ENCODE assay signal across 17 cellular contexts in genomic region chr5:150612905-150613670, GRCh38. TPM values are rescaled to one million over a fixed set of nuclear protein-coding genes. Genes with fewer than 3 reads are reported as not detected.
DNase-seq lines count a peak whose midpoint lies in the region; ATAC-seq, FAIRE-seq and TF ChIP-seq lines count a peak whose summit lies in the region.
"Had no signal": no experiment of that assay in that cellular context is flagged by ENCODE, and none has a peak within 500 bp of the region (broad histone marks: within the 10 kb centered on the region; RNA-seq: fewer than 3 reads in every experiment).

No MANE protein-coding gene starts in this region.

- ATAC-seq in HepG2 (no peak), GM19395 (IDR thresholded peaks at IDR 0.05; ENCODE audit: unreplicated experiment) (no peak), HG02610 (IDR thresholded peaks at IDR 0.05; ENCODE audit: unreplicated experiment) (no peak)
- ATAC-seq: effector memory CD8-positive, alpha-beta T cell; stimulated activated memory B cell treated with anti-CD40 and anti-IgM and Interleukin-4, amounts not matched to agents 10 μg/mL and 1 μg/mL and 100 μg/mL, for 72 hours had no signal

- no peak for FAIRE-seq in HepG2 (lab: Jason Lieb, UNC)

- H2AFZ ChIP-seq in HepG2 (ENCODE audit: low read length) (no peak overlapping the region), osteoblast (ENCODE audit: low read length) (no peak overlapping the region)

- no peak for TF ChIP-seq RAD21 in liver (IDR thresholded peaks at IDR 0.05)
- no peak for TF ChIP-seq RAD21 in HepG2 (CRISPR knock-in tag; IDR thresholded peaks at IDR 0.05)

- no peak for TF ChIP-seq POLR2A in HepG2 (IDR thresholded peaks at IDR 0.05; ENCODE audit: insufficient read depth in 1 of 2, low read depth in 2 of 2, low read length in 2 of 2)

- H3K9ac ChIP-seq in liver (ENCODE audit: low read depth in 1 of 2, low read length in 2 of 2) (no peak overlapping the region), HepG2 (ENCODE audit: insufficient read depth, low read depth, low read length) (no peak overlapping the region)

- H3K4me3 ChIP-seq in liver (ENCODE audit: low read depth in 1 of 3, low read length in 3 of 3), result no peak overlapping the region
- no peak overlapping the region for H3K4me3 ChIP-seq in HepG2 (replicated peaks in 1 of 3; ENCODE audit: insufficient read depth in 1 of 3, low read depth in 2 of 3, low read length in 3 of 3)
- H3K4me3 ChIP-seq in cardiac muscle cell, result no peak overlapping the region
- no peak overlapping the region for H3K4me3 ChIP-seq in osteoblast (ENCODE audit: insufficient read depth, low read length)

- POLR2A ChIA-PET in HepG2 (lab: Yijun Ruan, JAX), result no interaction called here

- H3K27ac ChIP-seq in liver (ENCODE audit: low read depth in 1 of 2, low read length in 2 of 2) (peak overlapping the region; percentile 80 to 87), HepG2 (ENCODE audit: extremely low read length, insufficient read depth, low read length) (no peak overlapping the region), cardiac muscle cell (peak overlapping the region; percentile 45), osteoblast (ENCODE audit: low read depth, low read length) (no peak overlapping the region)

- WGBS in liver, result 73% methylated on average over 4 of the region's 4 CpGs
- 30% methylated on average over 4 of the region's 4 CpGs for WGBS in HepG2 (ENCODE audit: low lambda C conversion rate)

- intact Hi-C loops in HepG2 (cut with micrococcal nuclease; ENCODE audit: unreplicated experiment), result no loop called here

- in situ Hi-C loops in HepG2 (cut with HindIII; ENCODE audit: extremely low pct_ligation_motif_present, low pct_unique_long_range_greater_than_20kb), result no loop called here

- no peak for TF ChIP-seq CTCF in liver (IDR thresholded peaks at IDR 0.05; ENCODE audit: low read depth, low read length, missing input control)
- TF ChIP-seq CTCF in HepG2 (CRISPR knock-in tag; IDR thresholded peaks at IDR 0.05), result no peak
- TF ChIP-seq CTCF in cardiac muscle cell (IDR thresholded peaks at IDR 0.05; ENCODE audit: low read depth, low read length), result no peak
- TF ChIP-seq CTCF in osteoblast (IDR thresholded peaks at IDR 0.05; ENCODE audit: extremely low read depth, low read depth, low read length), result no peak

- BruUV-seq in HepG2 (replicated peaks; lab: Mats Ljungman, UMichigan), result no TSS peak

- no peaks in the 10 kb centered on the region for H4K20me1 ChIP-seq in HepG2 (ENCODE audit: insufficient read depth, low read length)
- no peaks in the 10 kb centered on the region for H4K20me1 ChIP-seq in osteoblast (ENCODE audit: insufficient read depth, low read length)

- H3K4me2 ChIP-seq in HepG2 (ENCODE audit: low read depth, low read length), result no peak overlapping the region
- H3K4me2 ChIP-seq in osteoblast (ENCODE audit: insufficient read depth, low read length), result no peak overlapping the region

- H3K9me3 ChIP-seq in liver (ENCODE audit: control insufficient read depth in 4 of 4, low read length in 3 of 4) (no peaks in the 10 kb centered on the region), HepG2 (ENCODE audit: low read length) (no peaks in the 10 kb centered on the region), cardiac muscle cell (ENCODE audit: low read depth) (no peaks in the 10 kb centered on the region), osteoblast (ENCODE audit: low read depth, low read length) (no peaks in the 10 kb centered on the region)

- CTCF ChIA-PET in HepG2 (lab: Yijun Ruan, JAX; ENCODE audit: low intra/inter-chr PET ratio, low total read pairs), result no interaction called here

- H3K36me3 ChIP-seq in liver (ENCODE audit: control insufficient read depth in 4 of 4, insufficient read depth in 3 of 4, low read depth in 1 of 4, low read length in 3 of 4), result no peaks in the 10 kb centered on the region
- no peaks in the 10 kb centered on the region for H3K36me3 ChIP-seq in HepG2 (replicated peaks in 1 of 2; ENCODE audit: control insufficient read depth in 1 of 2, insufficient read depth in 2 of 2, low read length in 2 of 2)
- H3K36me3 ChIP-seq in cardiac muscle cell, result no peaks in the 10 kb centered on the region
- H3K36me3 ChIP-seq in osteoblast (ENCODE audit: insufficient read depth, low read length), result no peaks in the 10 kb centered on the region

- H3K79me2 ChIP-seq in HepG2 (ENCODE audit: insufficient read depth, low read length) (no peaks in the 10 kb centered on the region), osteoblast (ENCODE audit: insufficient read depth, low read length) (no peaks in the 10 kb centered on the region)

- TF ChIP-seq EP300 in HepG2 (IDR thresholded peaks at IDR 0.05; ENCODE audit: low read depth in 2 of 2, low read length in 2 of 2) (no peak), HepG2 (CRISPR knock-in tag; IDR thresholded peaks at IDR 0.05; ENCODE audit: borderline replicate concordance) (no peak)

- DNase-seq in HepG2 (ENCODE audit: low spot score) (no peak), cardiac muscle cell (ENCODE audit: low read depth in 1 of 2, low spot score in 1 of 2) (peak in 1 of 2 donors; percentile 38), osteoblast (ENCODE audit: insufficient read length, low spot score, missing footprints) (peak; percentile 68), SKM-1 (lab: John Stamatoyannopoulos, UW; ENCODE audit: unreplicated experiment) (no peak), ureter (ENCODE audit: low spot score) (no peak)
- DNase-seq: activated naive CD4-positive, alpha-beta T cell treated with anti-CD3 and anti-CD28 coated beads, Interleukin-2, amount 10 ng/mL, durations not matched to agents 7 days and 5 days; CD4-positive, CD25-positive, alpha-beta regulatory T cell; central memory CD4-positive, alpha-beta T cell; effector memory CD8-positive, alpha-beta T cell; H9; NCI-H1092; SW 1271 had no signal

- no peaks in the 10 kb centered on the region for H3K27me3 ChIP-seq in liver (ENCODE audit: control insufficient read depth in 4 of 4, insufficient read depth in 4 of 4, low read length in 3 of 4)
- peaks cover 0 to 21% of the 10 kb centered on the region in 2 experiments; a peak in 2 of 5 replicates for H3K27me3 ChIP-seq in HepG2 (ENCODE audit: control insufficient read depth in 1 of 2, insufficient read depth in 2 of 2, low read length in 2 of 2)
- H3K27me3 ChIP-seq in cardiac muscle cell, result no peaks in the 10 kb centered on the region
- no peaks in the 10 kb centered on the region for H3K27me3 ChIP-seq in osteoblast (ENCODE audit: insufficient read depth, low read length)

- H3K4me1 ChIP-seq in liver (ENCODE audit: control insufficient read depth in 4 of 4, insufficient read depth in 4 of 4, low read length in 3 of 4) (peaks cover 30 to 83% (median 77%) of the 10 kb centered on the region in 4 donors), HepG2 (ENCODE audit: insufficient read depth, low read length) (peaks cover 74% of the 10 kb centered on the region), cardiac muscle cell (ENCODE audit: low read depth) (peaks cover 34% of the 10 kb centered on the region), osteoblast (ENCODE audit: insufficient read depth, low read length) (peaks cover 17% of the 10 kb centered on the region)

RNA-seq across cellular contexts. Expression of gene SYNPO, which starts 27.4 kb away (rescaled TPM):
- total RNA-seq in liver, result 10 to 100 TPM in 1 of 2 donors, 1 to 10 TPM in 1; 1.1 to 17.5 TPM
- 10 to 100 TPM in 1 of 2 donors, 1 to 10 TPM in 1; 3.9 to 36.6 TPM for polyA plus RNA-seq in liver
- 0.09 and 0.22 TPM in 2 replicates for total RNA-seq in HepG2 (2016; rRNA removed; fragmentation: Illumina TruSeq; extraction: Trizol)
- under 0.01 TPM in 1 of 2 replicates, not detected in the other for total RNA-seq in HepG2 (2016; cell fraction: cytosol; rRNA removed; fragmentation: Illumina TruSeq; extraction: Trizol; ENCODE audit: low read depth)
- 0.04 and 0.09 TPM in 2 replicates for total RNA-seq in HepG2 (2016; cell fraction: insoluble cytoplasmic fraction; rRNA removed; fragmentation: Illumina TruSeq; extraction: Trizol)
- 0.10 and 0.12 TPM in 2 replicates for total RNA-seq in HepG2 (2016; cell fraction: membrane; rRNA removed; fragmentation: Illumina TruSeq; extraction: Trizol)
- 0.16 and 0.25 TPM in 2 replicates for total RNA-seq in HepG2 (2016; cell fraction: nucleus; rRNA removed; fragmentation: Illumina TruSeq; extraction: Trizol)
- polyA plus RNA-seq in HepG2 (2011; rRNA removed), result 0.05 and 0.30 TPM in 2 replicates
- polyA plus RNA-seq in HepG2 (2011; cell fraction: cytosol; rRNA removed), result 0.04 and 0.07 TPM in 2 replicates
- polyA plus RNA-seq in HepG2 (2011; cell fraction: nucleus; rRNA removed), result 0.33 and 0.42 TPM in 2 replicates
- polyA plus RNA-seq in HepG2 (2012), result 0.07 and 0.19 TPM in 2 replicates
- 0.02 and 0.03 TPM in 2 replicates for polyA plus RNA-seq in HepG2 (2016; cell fraction: cytosol; fragmentation: Illumina TruSeq; extraction: Trizol; ENCODE audit: low read depth)
- 0.15 and 0.20 TPM in 2 replicates for polyA plus RNA-seq in HepG2 (2016; cell fraction: insoluble cytoplasmic fraction; fragmentation: Illumina TruSeq; extraction: Trizol; ENCODE audit: low read depth)
- 0.03 and 0.05 TPM in 2 replicates for polyA plus RNA-seq in HepG2 (2016; cell fraction: membrane; fragmentation: Illumina TruSeq; extraction: Trizol; ENCODE audit: low read depth)
- 0.30 and 0.49 TPM in 2 replicates for polyA plus RNA-seq in HepG2 (2016; cell fraction: nucleus; fragmentation: Illumina TruSeq; extraction: Trizol; ENCODE audit: insufficient read depth, low read depth)
- polyA minus RNA-seq in HepG2 (2011; rRNA and poly(A)+ RNA removed; ENCODE audit: low replicate concordance), result 0.46 and 18.5 TPM in 2 replicates
- 0.30 and 0.70 TPM in 2 replicates for polyA minus RNA-seq in HepG2 (2011; cell fraction: cytosol; rRNA and poly(A)+ RNA removed)
- polyA minus RNA-seq in HepG2 (2011; cell fraction: nucleus; rRNA and poly(A)+ RNA removed), result 0.39 and 0.62 TPM in 2 replicates
- total RNA-seq in cardiac muscle cell, result 2.7 and 4.4 TPM in 2 replicates
- polyA plus RNA-seq in cardiac muscle cell, result 0.94 and 1.1 TPM in 2 replicates
- total RNA-seq in osteoblast, result 2.7 and 4.0 TPM in 2 replicates
- total RNA-seq in ureter, result 73.9 TPM
- polyA plus RNA-seq: CD4-positive, CD25-positive, alpha-beta regulatory T cell had no signal

RNA-seq across cellular contexts. Expression of gene MYOZ3, which starts 48.0 kb away (rescaled TPM):
- total RNA-seq in liver, result under 1 TPM in 1 of 2 donors, not detected in 1; 0.09 TPM
- under 1 TPM; 0.03 to 0.04 TPM for polyA plus RNA-seq in liver
- total RNA-seq in HepG2 (2016; rRNA removed; fragmentation: Illumina TruSeq; extraction: Trizol), result not detected in 2 replicates
- total RNA-seq in HepG2 (2016; cell fraction: cytosol; rRNA removed; fragmentation: Illumina TruSeq; extraction: Trizol; ENCODE audit: low read depth), result not detected in 2 replicates
- not detected in 2 replicates for total RNA-seq in HepG2 (2016; cell fraction: insoluble cytoplasmic fraction; rRNA removed; fragmentation: Illumina TruSeq; extraction: Trizol)
- total RNA-seq in HepG2 (2016; cell fraction: membrane; rRNA removed; fragmentation: Illumina TruSeq; extraction: Trizol), result not detected in 2 replicates
- total RNA-seq in HepG2 (2016; cell fraction: nucleus; rRNA removed; fragmentation: Illumina TruSeq; extraction: Trizol), result not detected in 2 replicates
- polyA plus RNA-seq in HepG2 (2011; rRNA removed), result 0.05 TPM in 1 of 2 replicates, not detected in the other
- polyA plus RNA-seq in HepG2 (2011; cell fraction: cytosol; rRNA removed), result not detected in 2 replicates
- polyA plus RNA-seq in HepG2 (2011; cell fraction: nucleus; rRNA removed), result not detected in 2 replicates
- 0.05 TPM in 1 of 2 replicates, not detected in the other for polyA plus RNA-seq in HepG2 (2012)
- not detected in 2 replicates for polyA plus RNA-seq in HepG2 (2016; cell fraction: cytosol; fragmentation: Illumina TruSeq; extraction: Trizol; ENCODE audit: low read depth)
- polyA plus RNA-seq in HepG2 (2016; cell fraction: insoluble cytoplasmic fraction; fragmentation: Illumina TruSeq; extraction: Trizol; ENCODE audit: low read depth), result not detected in 2 replicates
- not detected in 2 replicates for polyA plus RNA-seq in HepG2 (2016; cell fraction: membrane; fragmentation: Illumina TruSeq; extraction: Trizol; ENCODE audit: low read depth)
- polyA plus RNA-seq in HepG2 (2016; cell fraction: nucleus; fragmentation: Illumina TruSeq; extraction: Trizol; ENCODE audit: insufficient read depth, low read depth), result not detected in 2 replicates
- polyA minus RNA-seq in HepG2 (2011; rRNA and poly(A)+ RNA removed; ENCODE audit: low replicate concordance), result 0.05 TPM in 1 of 2 replicates, not detected in the other
- not detected in 2 replicates for polyA minus RNA-seq in HepG2 (2011; cell fraction: cytosol; rRNA and poly(A)+ RNA removed)
- not detected in 2 replicates for polyA minus RNA-seq in HepG2 (2011; cell fraction: nucleus; rRNA and poly(A)+ RNA removed)
- total RNA-seq in cardiac muscle cell, result 2.1 and 6.8 TPM in 2 replicates
- 10.7 and 13.8 TPM in 2 replicates for polyA plus RNA-seq in cardiac muscle cell
- total RNA-seq in osteoblast, result under 0.01 TPM in 1 of 2 replicates, not detected in the other
- 2.6 TPM for total RNA-seq in ureter
- total RNA-seq: CD4-positive, CD25-positive, alpha-beta regulatory T cell; RPMI7951 had no signal

Comparison
In these comparisons a context has a peak if more than half of its experiments do, and no peak if none do; other contexts are left out.
1. H3K27ac ChIP-seq: peak in liver (2 of 2) and cardiac muscle cell (single experiment); none in HepG2 (single experiment) and osteoblast (single experiment).